Comparison of ENCODE assay signal across 11 cellular contexts in the genomic region with DNA sequence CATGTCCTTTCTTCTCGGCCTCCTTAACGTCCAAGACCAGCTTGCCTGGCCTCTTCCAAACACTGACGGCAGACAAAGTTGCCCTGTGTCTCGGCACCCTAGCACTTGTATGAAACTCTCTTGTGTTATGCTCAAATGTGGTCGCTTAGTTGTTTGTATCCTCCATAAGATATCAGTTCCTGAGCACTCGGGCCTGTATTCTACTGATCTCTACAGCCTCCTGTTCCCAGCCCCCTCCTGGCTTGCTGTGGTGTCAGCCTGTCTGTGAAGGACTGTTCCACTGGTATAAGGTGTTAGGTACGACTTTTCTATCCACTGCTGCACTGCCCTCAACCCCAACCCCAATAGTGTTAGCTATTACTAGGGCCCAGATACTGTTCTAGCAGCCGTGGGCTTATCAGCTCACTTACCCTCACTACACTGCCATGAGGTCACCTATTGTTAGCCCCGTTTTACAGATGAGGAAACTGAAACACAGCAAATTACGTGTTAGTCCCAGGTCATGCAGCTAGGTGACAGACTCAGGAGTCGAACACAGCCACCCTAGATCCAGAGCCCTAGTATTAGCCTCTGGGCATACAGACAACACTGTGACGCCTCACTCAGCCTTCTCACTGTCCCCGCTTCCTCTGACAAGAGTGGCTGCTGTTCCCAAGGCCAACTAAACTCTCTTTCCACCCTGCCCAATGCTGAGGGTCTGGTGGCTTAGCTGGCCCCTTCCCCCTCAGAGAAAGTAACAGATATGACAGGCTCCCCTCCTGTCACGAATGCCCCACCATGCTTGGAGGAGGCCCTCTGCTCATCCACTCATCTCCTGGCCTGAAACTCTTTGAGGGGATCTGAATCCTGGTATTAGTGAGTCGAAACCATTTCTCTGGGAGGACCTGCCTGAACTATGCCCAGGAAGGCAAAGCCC. TPM values are rescaled to one million over a fixed set of nuclear protein-coding genes. Genes with fewer than 3 reads are reported as not detected.
DNase-seq lines count a peak whose midpoint lies in the region; ATAC-seq and TF ChIP-seq lines count a peak whose summit lies in the region.
"Had no signal": no experiment of that assay in that cellular context is flagged by ENCODE, and none has a peak within 500 bp of the region (broad histone marks: within the 10 kb centered on the region; RNA-seq: fewer than 3 reads in every experiment).

No MANE protein-coding gene starts in this region.

- no peaks in the 10 kb centered on the region for H3K23me2 ChIP-seq in H9 (ENCODE audit: insufficient read length, low read depth, low read length, poor library complexity, severe bottlenecking)

- no peaks in the 10 kb centered on the region for H3K36me3 ChIP-seq in CD8-positive, alpha-beta memory T cell (ENCODE audit: insufficient read depth, low read length)
- H3K36me3 ChIP-seq in mucosa of rectum (ENCODE audit: control insufficient read depth in 2 of 2, insufficient read depth in 2 of 2, low read length in 2 of 2), result no peaks in the 10 kb centered on the region

- H3K18ac ChIP-seq in H9 (ENCODE audit: insufficient read length, low read depth, low read length), result no peak overlapping the region

- no peaks in the 10 kb centered on the region for H3K79me2 ChIP-seq in H9 (ENCODE audit: insufficient read depth, low read length)

- peak overlapping the region; percentile 58 for H3K27ac ChIP-seq in CD8-positive, alpha-beta memory T cell (ENCODE audit: low read depth, low read length)
- H3K27ac ChIP-seq in mucosa of rectum (ENCODE audit: low read depth in 2 of 2, low read length in 2 of 2) (peak overlapping the region; percentile 35 to 86), H9 (ENCODE audit: insufficient read length, low read depth, low read length) (no peak overlapping the region)
- H3K27ac ChIP-seq: GM23248 had no signal

- no peaks in the 10 kb centered on the region for H3K27me3 ChIP-seq in CD8-positive, alpha-beta memory T cell (ENCODE audit: insufficient read depth, low read length, poor library complexity, severe bottlenecking)
- peaks cover 0 to 3% of the 10 kb centered on the region in 2 donors for H3K27me3 ChIP-seq in mucosa of rectum (ENCODE audit: control insufficient read depth in 2 of 2, insufficient read depth in 2 of 2, low read length in 2 of 2)
- H3K27me3 ChIP-seq in H9 (ENCODE audit: insufficient read depth, low read length), result no peaks in the 10 kb centered on the region

- no peak overlapping the region for H3K9ac ChIP-seq in mucosa of rectum (ENCODE audit: low read depth in 1 of 2, low read length in 2 of 2)
- no peak overlapping the region for H3K9ac ChIP-seq in H9 (ENCODE audit: extremely low read depth, insufficient read length, low read length)
- H3K9ac ChIP-seq: GM23248 had no signal

- peak overlapping the region; percentile 1 to 91 (median 82) for H3K4me3 Mint-ChIP-seq in CD8-positive, alpha-beta memory T cell
- peak overlapping the region; percentile 62 for H3K4me3 Mint-ChIP-seq in activated CD8-positive, alpha-beta T cell treated with anti-CD3 and anti-CD28 coated beads for 36 hours
- no peak overlapping the region for H3K4me3 Mint-ChIP-seq in H9

- peak overlapping the region; percentile 81 to 99 (median 95) for H3K27ac Mint-ChIP-seq in CD8-positive, alpha-beta memory T cell
- peak overlapping the region; percentile 95 for H3K27ac Mint-ChIP-seq in activated CD8-positive, alpha-beta T cell treated with anti-CD3 and anti-CD28 coated beads for 36 hours
- peak overlapping the region in 1 of 3 experiments; percentile 8; a peak in 1 of 7 replicates for H3K27ac Mint-ChIP-seq in H9

- no peak overlapping the region for H3K14ac ChIP-seq in H9 (ENCODE audit: insufficient read depth, low read length)

- ATAC-seq in GM21447 (IDR thresholded peaks at IDR 0.05; ENCODE audit: unreplicated experiment) (peak; percentile 20), HG03520 (IDR thresholded peaks at IDR 0.05; ENCODE audit: unreplicated experiment) (no peak), GM21360 (IDR thresholded peaks at IDR 0.05; ENCODE audit: unreplicated experiment) (no peak)
- peak; percentile 68 for ATAC-seq in activated CD8-positive, alpha-beta T cell treated with anti-CD3 and anti-CD28 coated beads for 36 hours

- H3K9me3 ChIP-seq in CD8-positive, alpha-beta memory T cell (ENCODE audit: low read length), result no peaks in the 10 kb centered on the region
- no peaks in the 10 kb centered on the region for H3K9me3 ChIP-seq in mucosa of rectum (ENCODE audit: control insufficient read depth in 2 of 2, low read length in 2 of 2)
- no peaks in the 10 kb centered on the region for H3K9me3 ChIP-seq in H9 (ENCODE audit: control insufficient read depth, low read depth, low read length)

- H3K4ac ChIP-seq in H9 (ENCODE audit: low read depth, low read length), result no peak overlapping the region

- H2BK20ac ChIP-seq in H9 (ENCODE audit: low read depth, low read length, poor library complexity, severe bottlenecking), result no peak overlapping the region

- no peak overlapping the region for H3T11ph ChIP-seq in H9 (ENCODE audit: low read length)

- no CpG with 5 or more reads among the region's 15 CpGs for WGBS in H9 (ENCODE audit: extremely low coverage, insufficient read length, low lambda C conversion rate)

- H3K4me1 Mint-ChIP-seq in CD8-positive, alpha-beta memory T cell, result peaks cover 48 to 59% (median 57%) of the 10 kb centered on the region in 3 donors
- H3K4me1 Mint-ChIP-seq in activated CD8-positive, alpha-beta T cell treated with anti-CD3 and anti-CD28 coated beads for 36 hours (ENCODE audit: low read depth), result peaks cover 42% of the 10 kb centered on the region
- H3K4me1 Mint-ChIP-seq in H9, result peaks cover 0 to 8% of the 10 kb centered on the region in 2 experiments; a peak in 1 of 4 replicates

- no peak overlapping the region for H2BK12ac ChIP-seq in H9 (ENCODE audit: insufficient read length, low read depth, low read length)

- TF ChIP-seq CTCF in activated CD8-positive, alpha-beta T cell treated with anti-CD3 and anti-CD28 coated beads for 36 hours (IDR thresholded peaks at IDR 0.05), result no peak
- TF ChIP-seq CTCF in H9 (conservative IDR thresholded peaks at IDR 0.05), result no peak

- no peak overlapping the region for H4K91ac ChIP-seq in H9 (ENCODE audit: insufficient read length, low read depth, low read length)

- H4K8ac ChIP-seq in H9 (replicated peaks; ENCODE audit: insufficient read length, low read depth, low read length), result no peak overlapping the region

- no peak overlapping the region for H2BK5ac ChIP-seq in H9 (ENCODE audit: insufficient read length, low read length)

- no peak overlapping the region for H3K56ac ChIP-seq in H9 (ENCODE audit: insufficient read length, low read depth, low read length)

- intact Hi-C loops in activated CD8-positive, alpha-beta T cell treated with anti-CD3 and anti-CD28 coated beads for 36 hours (cut with micrococcal nuclease), result no loop called here

- no peak overlapping the region for H4K5ac ChIP-seq in H9 (ENCODE audit: insufficient read length, low read depth, low read length)

- H3K23ac ChIP-seq in H9 (ENCODE audit: insufficient read length, low read depth, low read length), result no peak overlapping the region

- H3K27me3 Mint-ChIP-seq in CD8-positive, alpha-beta memory T cell, result no peaks in the 10 kb centered on the region
- no peaks in the 10 kb centered on the region for H3K27me3 Mint-ChIP-seq in activated CD8-positive, alpha-beta T cell treated with anti-CD3 and anti-CD28 coated beads for 36 hours
- H3K27me3 Mint-ChIP-seq in H9 (ENCODE audit: low read depth), result no peaks in the 10 kb centered on the region; the same call in 1 of the 2 replicates

- H2BK15ac ChIP-seq in H9 (ENCODE audit: low read depth, low read length), result no peak overlapping the region

- H2AK5ac ChIP-seq in H9 (ENCODE audit: insufficient read length, low read length), result no peak overlapping the region

- peak overlapping the region; percentile 47 for H3K4me3 ChIP-seq in CD8-positive, alpha-beta memory T cell (ENCODE audit: low read length)
- no peak overlapping the region for H3K4me3 ChIP-seq in mucosa of rectum (ENCODE audit: low read length in 2 of 2)
- H3K4me3 ChIP-seq: GM23248 had no signal

- H3K36me3 Mint-ChIP-seq in CD8-positive, alpha-beta memory T cell, result no peaks in the 10 kb centered on the region
- peaks cover 2% of the 10 kb centered on the region for H3K36me3 Mint-ChIP-seq in activated CD8-positive, alpha-beta T cell treated with anti-CD3 and anti-CD28 coated beads for 36 hours (ENCODE audit: low read depth)
- H3K36me3 Mint-ChIP-seq in H9 (ENCODE audit: insufficient read depth in 1 of 3, low read depth in 3 of 3), result no peaks in the 10 kb centered on the region

- no peak overlapping the region for H2AFZ ChIP-seq in H9 (ENCODE audit: low read length)
- H2AFZ ChIP-seq: GM23248 had no signal

- H3K79me1 ChIP-seq in H9 (ENCODE audit: insufficient read depth, low read depth, low read length, poor library complexity, severe bottlenecking), result no peaks in the 10 kb centered on the region

- H4K20me1 ChIP-seq in H9 (ENCODE audit: control insufficient read depth, insufficient read depth, insufficient read length), result no peaks in the 10 kb centered on the region

- no peak overlapping the region for H2BK120ac ChIP-seq in H9 (ENCODE audit: low read depth, low read length, poor library complexity, severe bottlenecking)

- POLR2A ChIA-PET in CD8-positive, alpha-beta memory T cell (lab: Charles Lee), result interaction anchor here (0.5 to 2.1 kb wide), 3 partner anchors 25 to 46 kb away, joined by 3 to 10 read pairs (median 5); no protein-coding TSS in a partner anchor
- POLR2A ChIA-PET in activated CD8-positive, alpha-beta T cell treated with anti-CD3 and anti-CD28 coated beads for 36 hours (lab: Charles Lee), result interaction anchor here (0.7 to 1.8 kb wide), 6 partner anchors 9 to 45 kb away, joined by 3 to 10 read pairs (median 6); no protein-coding TSS in a partner anchor

- no peaks in the 10 kb centered on the region for H3K9me3 Mint-ChIP-seq in CD8-positive, alpha-beta memory T cell
- no peaks in the 10 kb centered on the region for H3K9me3 Mint-ChIP-seq in activated CD8-positive, alpha-beta T cell treated with anti-CD3 and anti-CD28 coated beads for 36 hours
- no peaks in the 10 kb centered on the region for H3K9me3 Mint-ChIP-seq in H9

- H3K4me2 ChIP-seq in H9 (ENCODE audit: insufficient read depth, insufficient read length, low read length), result no peak overlapping the region

- DNase-seq in CD8-positive, alpha-beta memory T cell, result peak in 4 of 5 donors; percentile 14 to 54 (median 23)
- peak; percentile 37 for DNase-seq in activated CD8-positive, alpha-beta T cell treated with anti-CD3 and anti-CD28 coated beads for 36 hours
- DNase-seq in DMS79 (lab: John Stamatoyannopoulos, UW) (no peak), H9 (no peak)
- DNase-seq: GM23248, mammary epithelial cell, SW 1271 had no signal

- CTCF ChIA-PET in CD8-positive, alpha-beta memory T cell (lab: Charles Lee), result interaction anchor here (1.1 to 4.6 kb wide), 8 partner anchors 11 to 208 kb away, joined by 3 to 26 read pairs (median 4); no protein-coding TSS in a partner anchor
- CTCF ChIA-PET in activated CD8-positive, alpha-beta T cell treated with anti-CD3 and anti-CD28 coated beads for 36 hours (lab: Charles Lee), result interaction anchor here (0.9 to 19.1 kb wide), 10 partner anchors 12 to 170 kb away, joined by 3 to 189 read pairs (median 4); a partner anchor contains a TSS

- peaks cover 47% of the 10 kb centered on the region for H3K4me1 ChIP-seq in CD8-positive, alpha-beta memory T cell (ENCODE audit: insufficient read depth, low read length)
- H3K4me1 ChIP-seq in mucosa of rectum (ENCODE audit: control insufficient read depth in 2 of 2, insufficient read depth in 2 of 2, low read length in 2 of 2), result peaks cover 12 to 30% of the 10 kb centered on the region in 2 donors
- H3K4me1 ChIP-seq in H9 (ENCODE audit: insufficient read depth, low read length), result no peaks in the 10 kb centered on the region

RNA-seq across cellular contexts. Expression of a gene that starts 25.6 kb away (rescaled TPM):
- 10 to 100 TPM; 11.5 to 11.9 TPM for total RNA-seq in CD8-positive, alpha-beta memory T cell
- 27.7 TPM for polyA plus RNA-seq in CD8-positive, alpha-beta memory T cell
- 1 to 10 TPM; 6.4 to 6.7 TPM for total RNA-seq in activated CD8-positive, alpha-beta T cell treated with anti-CD3 and anti-CD28 coated beads for 36 hours
- 33.6 and 34.1 TPM in 2 replicates for total RNA-seq in H9 (2021)

RNA-seq across cellular contexts. Expression of a gene that starts 27.1 kb away (rescaled TPM):
- 100 to 1,000 TPM; 440 to 450 TPM for total RNA-seq in CD8-positive, alpha-beta memory T cell
- 164 TPM for polyA plus RNA-seq in CD8-positive, alpha-beta memory T cell
- total RNA-seq in activated CD8-positive, alpha-beta T cell treated with anti-CD3 and anti-CD28 coated beads for 36 hours, result 100 to 1,000 TPM; 363 to 381 TPM
- total RNA-seq in H9 (2021), result 325 and 351 TPM in 2 replicates

Comparison
In these comparisons a context has a peak if more than half of its experiments do, and no peak if none do; other contexts are left out.
1. DNase-seq: peak in CD8-positive, alpha-beta memory T cell (4 of 5) and activated CD8-positive, alpha-beta T cell treated with anti-CD3 and anti-CD28 coated beads for 36 hours (single experiment); none in DMS79 (single experiment) and H9 (single experiment).
2. H3K4me3 Mint-ChIP-seq: peak in CD8-positive, alpha-beta memory T cell (7 of 7) and activated CD8-positive, alpha-beta T cell treated with anti-CD3 and anti-CD28 coated beads for 36 hours (single experiment); none in H9 (0 of 2).
3. ATAC-seq: peak in GM21447 (single experiment) and activated CD8-positive, alpha-beta T cell treated with anti-CD3 and anti-CD28 coated beads for 36 hours (single experiment); none in HG03520 (single experiment) and GM21360 (single experiment).